ENCODE assay signal across 17 cellular contexts in genomic region chr5:86376214-86376613, GRCh38.
DNase-seq lines count a peak whose midpoint lies in the region; TF ChIP-seq lines count a peak whose summit lies in the region.
"Had no signal": no experiment of that assay in that cellular context is flagged by ENCODE, and none has a peak within 500 bp of the region (broad histone marks: within the 10 kb centered on the region; RNA-seq: fewer than 3 reads in every experiment).

No MANE protein-coding gene starts in this region.

- CTCF ChIA-PET in RWPE1 (lab: Yijun Ruan, JAX): no interaction called here

- H3K4me3 Mint-ChIP-seq in CD14-positive monocyte: no peak overlapping the region
- no peak overlapping the region for H3K4me3 Mint-ChIP-seq in nephron progenitor cell
- H3K4me3 Mint-ChIP-seq: CD4-positive, alpha-beta T cell; CD8-positive, alpha-beta T cell had no signal

- no peak overlapping the region for H3K27ac ChIP-seq in RWPE1
- H3K27ac ChIP-seq: BLaER1 had no signal

- H3K36me3 Mint-ChIP-seq in CD14-positive monocyte: no peaks in the 10 kb centered on the region
- H3K36me3 Mint-ChIP-seq in nephron progenitor cell (ENCODE audit: low read depth): no peaks in the 10 kb centered on the region
- H3K36me3 Mint-ChIP-seq: CD8-positive, alpha-beta T cell had no signal

- POLR2A ChIA-PET in RWPE1 (lab: Yijun Ruan, JAX; ENCODE audit: low non-redundant PET): no interaction called here

- H3K27me3 Mint-ChIP-seq in CD14-positive monocyte (ENCODE audit: low read depth in 3 of 3): no peaks in the 10 kb centered on the region
- H3K27me3 Mint-ChIP-seq in nephron progenitor cell (ENCODE audit: low read depth, poor library complexity): no peaks in the 10 kb centered on the region
- H3K27me3 Mint-ChIP-seq: CD4-positive, alpha-beta T cell had no signal

- H3K27ac Mint-ChIP-seq in CD14-positive monocyte (no peak overlapping the region), nephron progenitor cell (no peak overlapping the region)
- H3K27ac Mint-ChIP-seq: CD4-positive, alpha-beta T cell; CD8-positive, alpha-beta T cell had no signal

- peak; percentile 27 for DNase-seq in CD14-positive monocyte (ENCODE audit: low spot score)
- peak; percentile 2 for DNase-seq in nephron progenitor cell
- no peak for DNase-seq in germinal center (ENCODE audit: low spot score)
- no peak for DNase-seq in RWPE1 (ENCODE audit: low spot score)
- no peak for DNase-seq in NCI-H1436 treated with DMSO at 0.1 percent for 48 hours (lab: John Stamatoyannopoulos, UW)
- DNase-seq: 8988T; ACHN; BE2C; C1 segment of cervical spinal cord; Caco-2; Calu3; CD4-positive, alpha-beta T cell; CD8-positive, alpha-beta T cell; DMS79 treated with DMSO at 0.1 percent for 48 hours; GF-D8 had no signal

- intact Hi-C loops in CD14-positive monocyte (cut with micrococcal nuclease): no loop called here

- TF ChIP-seq CTCF in CD14-positive monocyte (IDR thresholded peaks at IDR 0.05) (no peak), nephron progenitor cell (IDR thresholded peaks at IDR 0.05) (no peak), RWPE1 (conservative IDR thresholded peaks at IDR 0.05; ENCODE audit: low read depth) (no peak)

- H3K4me1 Mint-ChIP-seq in CD14-positive monocyte (no peaks in the 10 kb centered on the region), nephron progenitor cell (peaks cover 4% of the 10 kb centered on the region)

- H3K9me3 Mint-ChIP-seq in CD14-positive monocyte: peaks cover 0 to 5% (median 0%) of the 10 kb centered on the region in 7 donors
- H3K9me3 Mint-ChIP-seq in nephron progenitor cell: peaks cover 33% of the 10 kb centered on the region

- peak; percentile 49; the same call in 1 of the 2 replicates for TF ChIP-seq EP300 in Ishikawa (IDR thresholded peaks at IDR 0.05; ENCODE audit: borderline replicate concordance)

- TF ChIP-seq RAD21 in Ishikawa (IDR thresholded peaks at IDR 0.05; ENCODE audit: low read depth): no peak

TF ChIP-seq in Ishikawa, 13 proteins besides CTCF, POLR2A, EP300 and RAD21:
- TF ChIP-seq TCF12 (IDR thresholded peaks at IDR 0.05; ENCODE audit: low read depth) (peak; percentile 44; the same call in 1 of the 2 replicates), USF1 (IDR thresholded peaks at IDR 0.05) (no peak; the same call in 1 of the 2 replicates), TEAD4 (IDR thresholded peaks at IDR 0.05) (peak; percentile 58), NFIC (IDR thresholded peaks at IDR 0.05) (peak; percentile 76)

Comparison
In these comparisons a context has a peak if more than half of its experiments do, and no peak if none do; other contexts are left out.
1. DNase-seq: peak in CD14-positive monocyte (single experiment) and nephron progenitor cell (single experiment); none in germinal center (single experiment), RWPE1 (single experiment) and NCI-H1436 treated with DMSO at 0.1 percent for 48 hours (single experiment).